Comparison of ENCODE assay signal across 8 cellular contexts in genomic region chr7:100407285-100408180, GRCh38. TPM values are rescaled to one million over a fixed set of nuclear protein-coding genes. Genes with fewer than 3 reads are reported as not detected.
A peak's percentile ranks its signal among the peaks of the same experiment; 100 is the strongest.
DNase-seq lines count a peak whose midpoint lies in the region; ATAC-seq and TF ChIP-seq lines count a peak whose summit lies in the region.

No MANE protein-coding gene starts in this region.

- no peaks in the 10 kb centered on the region for H3K9me3 ChIP-seq in AG04450 (ENCODE audit: control insufficient read depth, insufficient read depth, low read length)

- POLR2A ChIA-PET in AG04450 (lab: Yijun Ruan, JAX): interaction anchor here (1.1 kb wide), 1 partner anchor 21 kb away, joined by 3 read pairs; the partner anchor contains the start of gene ZCWPW1

- H3K27ac ChIP-seq in AG04450 (ENCODE audit: low read depth, low read length) (no peak overlapping the region), brain microvascular endothelial cell (no peak overlapping the region)

- no peaks in the 10 kb centered on the region for H3K36me3 ChIP-seq in brain microvascular endothelial cell (replicated peaks)

- ATAC-seq in HG02571 (IDR thresholded peaks at IDR 0.05; ENCODE audit: unreplicated experiment): no peak

- H3K4me3 ChIP-seq in AG04450 (ENCODE audit: low read depth, low read length) (no peak overlapping the region), brain microvascular endothelial cell (ENCODE audit: low read depth, low read length) (no peak overlapping the region)

- in situ Hi-C loops in brain microvascular endothelial cell (cut with HindIII; ENCODE audit: low pct_ligation_motif_present, low sequenced_read_pairs): no loop called here

- DNase-seq in AG04450 (ENCODE audit: low read depth, low spot score) (peak; percentile 41), GM10266 (ENCODE audit: extremely low spot score) (peak; percentile 59), LHCN-M2 (ENCODE audit: low read depth) (peak; percentile 78), SK-N-DZ (ENCODE audit: low spot score) (peak; percentile 65), brain microvascular endothelial cell (peak; percentile 75), kidney tubule cell (ENCODE audit: low spot score) (peak; percentile 78)
- peak; percentile 8 for DNase-seq in stimulated activated naive CD4-positive, alpha-beta T cell treated with Interleukin-2 at 50 U/mL for 16 hours (lab: John Stamatoyannopoulos, UW)

- CTCF ChIA-PET in AG04450 (lab: Charles Lee): interaction anchor here (0.5 to 3.0 kb wide), 29 partner anchors 8 to 283 kb away, joined by 3 to 13 read pairs (median 4); partner anchors contain the start of genes GAL3ST4 and ZCWPW1

- H3K27me3 ChIP-seq in AG04450 (ENCODE audit: control insufficient read depth, insufficient read depth, low read length) (peaks cover 29% of the 10 kb centered on the region), brain microvascular endothelial cell (replicated peaks) (peaks cover 18% of the 10 kb centered on the region)

- TF ChIP-seq CTCF in AG04450 (IDR thresholded peaks at IDR 0.05; ENCODE audit: low read depth, low read length) (peak; percentile 83), GM10266 (IDR thresholded peaks at IDR 0.05; ENCODE audit: control insufficient read depth, insufficient read depth, low read depth, missing control alignments) (peak; percentile 71), brain microvascular endothelial cell (IDR thresholded peaks at IDR 0.05; ENCODE audit: low read depth, low read length, missing control alignments) (peak; percentile 75)

RNA-seq across cellular contexts. Expression of gene ZCWPW1, which starts 21.0 kb away (rescaled TPM):
- 0.89 and 1.5 TPM in 2 replicates for polyA plus RNA-seq in AG04450 (2011; rRNA removed)
- polyA minus RNA-seq in AG04450 (2011; rRNA and poly(A)+ RNA removed): 0.83 and 0.97 TPM in 2 replicates
- 1.9 and 4.2 TPM in 2 replicates for total RNA-seq in LHCN-M2 (2014; rRNA removed)
- polyA plus RNA-seq in LHCN-M2 (2012): 4.0 TPM
- 0.52 and 3.6 TPM in 2 replicates for polyA plus RNA-seq in SK-N-DZ (2014; cell fraction: cytosol; rRNA removed)
- polyA plus RNA-seq in SK-N-DZ (2014; cell fraction: nucleus; rRNA removed): 3.4 and 5.2 TPM in 2 replicates

RNA-seq across cellular contexts. Expression of gene MEPCE, which starts 22.1 kb away (rescaled TPM):
- polyA plus RNA-seq in AG04450 (2011; rRNA removed): 9.1 and 10.1 TPM in 2 replicates
- polyA minus RNA-seq in AG04450 (2011; rRNA and poly(A)+ RNA removed): 15.6 and 19.4 TPM in 2 replicates
- 59.0 and 63.9 TPM in 2 replicates for total RNA-seq in LHCN-M2 (2014; rRNA removed)
- polyA plus RNA-seq in LHCN-M2 (2012): 40.9 TPM
- polyA plus RNA-seq in SK-N-DZ (2014; cell fraction: cytosol; rRNA removed): 21.8 and 28.3 TPM in 2 replicates
- 20.0 and 21.4 TPM in 2 replicates for polyA plus RNA-seq in SK-N-DZ (2014; cell fraction: nucleus; rRNA removed)

RNA-seq across cellular contexts. Expression of gene PPP1R35, which starts 28.8 kb away (rescaled TPM):
- polyA plus RNA-seq in AG04450 (2011; rRNA removed): 7.5 and 11.8 TPM in 2 replicates
- polyA minus RNA-seq in AG04450 (2011; rRNA and poly(A)+ RNA removed): 6.5 and 8.6 TPM in 2 replicates
- 68.5 and 71.6 TPM in 2 replicates for total RNA-seq in LHCN-M2 (2014; rRNA removed)
- polyA plus RNA-seq in LHCN-M2 (2012): 44.9 TPM
- 30.0 and 50.0 TPM in 2 replicates for polyA plus RNA-seq in SK-N-DZ (2014; cell fraction: cytosol; rRNA removed)
- polyA plus RNA-seq in SK-N-DZ (2014; cell fraction: nucleus; rRNA removed): 114 and 118 TPM in 2 replicates

RNA-seq across cellular contexts. Expression of gene PILRA, which starts 34.2 kb away (rescaled TPM):
- polyA plus RNA-seq in AG04450 (2011; rRNA removed): 0.30 and 0.37 TPM in 2 replicates
- 0.41 TPM in 1 of 2 replicates, not detected in the other for polyA minus RNA-seq in AG04450 (2011; rRNA and poly(A)+ RNA removed)
- not detected in 2 replicates for total RNA-seq in LHCN-M2 (2014; rRNA removed)
- 0.10 TPM for polyA plus RNA-seq in LHCN-M2 (2012)
- 0.32 and 2.1 TPM in 2 replicates for polyA plus RNA-seq in SK-N-DZ (2014; cell fraction: cytosol; rRNA removed)
- polyA plus RNA-seq in SK-N-DZ (2014; cell fraction: nucleus; rRNA removed): 2.4 and 3.6 TPM in 2 replicates

RNA-seq across cellular contexts. Expression of gene PILRB, which starts 49.6 kb away (rescaled TPM):
- 6.6 and 7.0 TPM in 2 replicates for polyA plus RNA-seq in AG04450 (2011; rRNA removed)
- polyA minus RNA-seq in AG04450 (2011; rRNA and poly(A)+ RNA removed): 4.9 and 7.0 TPM in 2 replicates
- total RNA-seq in LHCN-M2 (2014; rRNA removed): 15.7 and 20.1 TPM in 2 replicates
- 3.7 TPM for polyA plus RNA-seq in LHCN-M2 (2012)
- 18.8 and 26.7 TPM in 2 replicates for polyA plus RNA-seq in SK-N-DZ (2014; cell fraction: cytosol; rRNA removed)
- 206 and 266 TPM in 2 replicates for polyA plus RNA-seq in SK-N-DZ (2014; cell fraction: nucleus; rRNA removed)

Comparison
In these comparisons a context has a peak if more than half of its experiments do, and no peak if none do; other contexts are left out.
1. DNase-seq: peak in every context shown above with its lines; median percentile 78 in LHCN-M2; 78 in kidney tubule cell; 75 in brain microvascular endothelial cell; 65 in SK-N-DZ; 59 in GM10266; 41 in AG04450; 8 in stimulated activated naive CD4-positive, alpha-beta T cell treated with Interleukin-2 at 50 U/mL for 16 hours.